ENCODE assay signal across 11 cellular contexts in the genomic region with DNA sequence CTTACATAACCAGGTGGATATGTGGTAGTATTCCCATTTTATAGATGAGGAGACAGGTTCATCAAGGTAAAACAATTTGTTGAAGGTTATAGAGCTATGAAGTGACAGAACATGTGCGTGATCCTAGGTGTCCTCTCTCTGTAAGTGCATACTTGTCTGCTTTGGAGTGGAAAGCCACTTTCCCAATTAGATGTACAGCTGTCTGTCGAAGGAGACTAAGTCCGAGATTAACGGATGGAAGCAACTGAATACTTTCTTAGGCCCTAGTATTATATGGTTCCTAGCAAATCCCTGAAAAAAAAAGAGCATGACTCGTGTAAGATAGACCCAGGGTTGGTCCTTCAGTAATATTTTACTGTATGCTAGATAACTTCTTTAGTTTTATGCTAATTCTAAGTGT. TPM values are rescaled to one million over a fixed set of nuclear protein-coding genes. Genes with fewer than 3 reads are reported as not detected.
DNase-seq lines count a peak whose midpoint lies in the region; ATAC-seq and TF ChIP-seq lines count a peak whose summit lies in the region.
"Had no signal": no experiment of that assay in that cellular context is flagged by ENCODE, and none has a peak within 500 bp of the region (broad histone marks: within the 10 kb centered on the region; RNA-seq: fewer than 3 reads in every experiment).

No MANE protein-coding gene starts in this region.

- 42 to 59% methylated on average over 5 of the region's 5 CpGs for WGBS in esophagus squamous epithelium, 2 donors
- WGBS in upper lobe of left lung, 2 donors, result 86 to 87% methylated on average over 5 of the region's 5 CpGs

- H3K9ac ChIP-seq in PC-3 (ENCODE audit: low read length), result peak overlapping the region; percentile 65

- peaks cover 20% of the 10 kb centered on the region for H3K36me3 Mint-ChIP-seq in T-helper 2 cell treated with Interferon-gamma antibody and Interleukin-4, amounts not matched to agents 5 μg/mL and 100 μg/mL, for 36 hours (ENCODE audit: low read depth)
- peaks cover 5% of the 10 kb centered on the region for H3K36me3 Mint-ChIP-seq in stimulated activated memory B cell treated with anti-CD40 and anti-IgM and Interleukin-4, amounts not matched to agents 10 μg/mL and 1 μg/mL and 100 μg/mL, for 72 hours

- peak overlapping the region; percentile 71 for H3K4me2 ChIP-seq in PC-3 (ENCODE audit: low read length)

- no peaks in the 10 kb centered on the region for H4K20me1 ChIP-seq in PC-3 (ENCODE audit: low read length)

- no peak overlapping the region for H3K27ac Mint-ChIP-seq in T-helper 2 cell treated with Interferon-gamma antibody and Interleukin-4, amounts not matched to agents 5 μg/mL and 100 μg/mL, for 36 hours
- peak overlapping the region; percentile 88 for H3K27ac Mint-ChIP-seq in stimulated activated memory B cell treated with anti-CD40 and anti-IgM and Interleukin-4, amounts not matched to agents 10 μg/mL and 1 μg/mL and 100 μg/mL, for 72 hours

- H3K79me2 ChIP-seq in PC-3 (ENCODE audit: low read length), result peaks cover 25% of the 10 kb centered on the region

- CTCF ChIA-PET in PC-3 (lab: Charles Lee), result interaction anchor here (0.6 to 1.8 kb wide), 4 partner anchors 20 to 140 kb away, joined by 3 to 16 read pairs (median 4); a partner anchor contains a TSS

- no peak overlapping the region for H2AFZ ChIP-seq in PC-3 (ENCODE audit: low read length)

- H3K9me2 ChIP-seq in PC-3 (replicated peaks; ENCODE audit: low read length), result no peaks in the 10 kb centered on the region

- POLR2A ChIA-PET in PC-3 (lab: Charles Lee; ENCODE audit: unreplicated experiment), result interaction anchor here (0.6 kb wide), 1 partner anchor 187 kb away, joined by 5 read pairs; no protein-coding TSS in a partner anchor

- no peaks in the 10 kb centered on the region for H3F3A ChIP-seq in PC-3 (ENCODE audit: low read length, unreplicated experiment)

- H3K36me3 ChIP-seq in PC-3 (ENCODE audit: low read depth, low read length), result no peaks in the 10 kb centered on the region
- H3K36me3 ChIP-seq in esophagus squamous epithelium, result peaks cover 0 to 9% (median 0%) of the 10 kb centered on the region in 3 donors
- H3K36me3 ChIP-seq in upper lobe of left lung, result no peaks in the 10 kb centered on the region
- H3K36me3 ChIP-seq: left lung had no signal

- TF ChIP-seq CTCF in PC-3 (conservative IDR thresholded peaks at IDR 0.05; ENCODE audit: low read depth, low read length) (no peak), esophagus squamous epithelium (IDR thresholded peaks at IDR 0.05) (no peak), upper lobe of left lung (IDR thresholded peaks at IDR 0.05) (no peak)

- TF ChIP-seq EP300 in upper lobe of left lung (IDR thresholded peaks at IDR 0.05), result no peak

- H3K4me3 ChIP-seq in PC-3 (ENCODE audit: low read length), result peak overlapping the region; percentile 42; the same call in 1 of the 2 replicates
- H3K4me3 ChIP-seq in esophagus squamous epithelium, result no peak overlapping the region
- H3K4me3 ChIP-seq in upper lobe of left lung, result no peak overlapping the region
- H3K4me3 ChIP-seq: left lung, testis had no signal

- H3K9me3 ChIP-seq in PC-3 (ENCODE audit: low read length), result no peaks in the 10 kb centered on the region
- H3K9me3 ChIP-seq in esophagus squamous epithelium, result no peaks in the 10 kb centered on the region
- H3K9me3 ChIP-seq in upper lobe of left lung, result no peaks in the 10 kb centered on the region
- H3K9me3 ChIP-seq: left lung, testis had no signal

- TF ChIP-seq POLR2A in esophagus squamous epithelium (IDR thresholded peaks at IDR 0.05) (no peak), upper lobe of left lung (IDR thresholded peaks at IDR 0.05) (no peak)

- no TSS peak for BruUV-seq in PC-3 (replicated peaks; lab: Mats Ljungman, UMichigan)

- peak overlapping the region; percentile 9 for H3K4me3 Mint-ChIP-seq in T-helper 2 cell treated with Interferon-gamma antibody and Interleukin-4, amounts not matched to agents 5 μg/mL and 100 μg/mL, for 36 hours
- H3K4me3 Mint-ChIP-seq in stimulated activated memory B cell treated with anti-CD40 and anti-IgM and Interleukin-4, amounts not matched to agents 10 μg/mL and 1 μg/mL and 100 μg/mL, for 72 hours, result peak overlapping the region; percentile 38

- peak overlapping the region; percentile 99 for H3K27ac ChIP-seq in PC-3 (ENCODE audit: low read length)
- peak overlapping the region; percentile 83 to 90 (median 89) for H3K27ac ChIP-seq in esophagus squamous epithelium
- peak overlapping the region in 1 of 4 donors; percentile 86 for H3K27ac ChIP-seq in upper lobe of left lung
- H3K27ac ChIP-seq: testis had no signal

- H3K27me3 ChIP-seq in PC-3 (ENCODE audit: low read length) (no peaks in the 10 kb centered on the region), esophagus squamous epithelium (no peaks in the 10 kb centered on the region), upper lobe of left lung (no peaks in the 10 kb centered on the region)
- H3K27me3 ChIP-seq: left lung, testis had no signal

- ATAC-seq in PC-3 (no peak), upper lobe of left lung (ENCODE audit: low FRiP score in 2 of 2) (no peak)
- ATAC-seq in stimulated activated memory B cell treated with anti-CD40 and anti-IgM and Interleukin-4, amounts not matched to agents 10 μg/mL and 1 μg/mL and 100 μg/mL, for 72 hours, result no peak

- H3K4me1 Mint-ChIP-seq in T-helper 2 cell treated with Interferon-gamma antibody and Interleukin-4, amounts not matched to agents 5 μg/mL and 100 μg/mL, for 36 hours (ENCODE audit: low read depth), result peaks cover 58% of the 10 kb centered on the region
- peaks cover 87% of the 10 kb centered on the region for H3K4me1 Mint-ChIP-seq in stimulated activated memory B cell treated with anti-CD40 and anti-IgM and Interleukin-4, amounts not matched to agents 10 μg/mL and 1 μg/mL and 100 μg/mL, for 72 hours

- DNase-seq in T-helper 2 cell treated with Interferon-gamma antibody and Interleukin-4, amounts not matched to agents 5 μg/mL and 100 μg/mL, for 36 hours (ENCODE audit: low spot score), result no peak
- no peak for DNase-seq in T-helper 2 cell
- DNase-seq in PC-3, result no peak
- DNase-seq in esophagus squamous epithelium (lab: John Stamatoyannopoulos, UW), result no peak
- DNase-seq in GM19240 (ENCODE audit: insufficient read length, low spot score), result no peak
- DNase-seq in upper lobe of left lung, result no peak
- no peak for DNase-seq in NCI-H2171 (lab: John Stamatoyannopoulos, UW)
- DNase-seq: testis had no signal

- H3K27me3 Mint-ChIP-seq in T-helper 2 cell treated with Interferon-gamma antibody and Interleukin-4, amounts not matched to agents 5 μg/mL and 100 μg/mL, for 36 hours (ENCODE audit: low read depth), result no peaks in the 10 kb centered on the region
- no peaks in the 10 kb centered on the region for H3K27me3 Mint-ChIP-seq in stimulated activated memory B cell treated with anti-CD40 and anti-IgM and Interleukin-4, amounts not matched to agents 10 μg/mL and 1 μg/mL and 100 μg/mL, for 72 hours

- H3K9me3 Mint-ChIP-seq in T-helper 2 cell treated with Interferon-gamma antibody and Interleukin-4, amounts not matched to agents 5 μg/mL and 100 μg/mL, for 36 hours, result no peaks in the 10 kb centered on the region
- H3K9me3 Mint-ChIP-seq in stimulated activated memory B cell treated with anti-CD40 and anti-IgM and Interleukin-4, amounts not matched to agents 10 μg/mL and 1 μg/mL and 100 μg/mL, for 72 hours, result no peaks in the 10 kb centered on the region
- H3K9me3 Mint-ChIP-seq: activated T-helper 2 cell treated with anti-CD3 and anti-CD28 coated beads, Interferon-gamma antibody, Interleukin-2, Interleukin-4, amounts not matched to agents 10 μg/mL and 5 μg/mL and 100 μg/mL, durations not matched to agents 14 hours and 24 hours and 36 hours had no signal

- H3K4me1 ChIP-seq in PC-3 (ENCODE audit: insufficient read depth, low read length) (peaks cover 54% of the 10 kb centered on the region), esophagus squamous epithelium (peaks cover 33 to 79% (median 60%) of the 10 kb centered on the region in 3 donors), upper lobe of left lung (peaks cover 30 to 51% (median 38%) of the 10 kb centered on the region in 4 donors)
- H3K4me1 ChIP-seq: testis had no signal

- intact Hi-C loops in PC-3 (cut with micrococcal nuclease) (loop anchor here (1.0 kb wide), 1 partner anchor 19 kb away; no protein-coding TSS in a partner anchor), esophagus squamous epithelium (cut with DNase I) (no loop called here)

RNA-seq across cellular contexts. Expression of a gene that starts 19.7 kb away (rescaled TPM):
- 7.7 and 10.3 TPM in 2 replicates for total RNA-seq in PC-3 (2014; rRNA removed)
- 10 to 100 TPM in 3 of 4 donors, 1 to 10 TPM in 1; 9.2 to 14.7 (median 12.4) TPM for total RNA-seq in esophagus squamous epithelium
- 10 to 100 TPM; 12.3 to 28.8 (median 19.5) TPM for total RNA-seq in upper lobe of left lung
